In the genomic region with DNA sequence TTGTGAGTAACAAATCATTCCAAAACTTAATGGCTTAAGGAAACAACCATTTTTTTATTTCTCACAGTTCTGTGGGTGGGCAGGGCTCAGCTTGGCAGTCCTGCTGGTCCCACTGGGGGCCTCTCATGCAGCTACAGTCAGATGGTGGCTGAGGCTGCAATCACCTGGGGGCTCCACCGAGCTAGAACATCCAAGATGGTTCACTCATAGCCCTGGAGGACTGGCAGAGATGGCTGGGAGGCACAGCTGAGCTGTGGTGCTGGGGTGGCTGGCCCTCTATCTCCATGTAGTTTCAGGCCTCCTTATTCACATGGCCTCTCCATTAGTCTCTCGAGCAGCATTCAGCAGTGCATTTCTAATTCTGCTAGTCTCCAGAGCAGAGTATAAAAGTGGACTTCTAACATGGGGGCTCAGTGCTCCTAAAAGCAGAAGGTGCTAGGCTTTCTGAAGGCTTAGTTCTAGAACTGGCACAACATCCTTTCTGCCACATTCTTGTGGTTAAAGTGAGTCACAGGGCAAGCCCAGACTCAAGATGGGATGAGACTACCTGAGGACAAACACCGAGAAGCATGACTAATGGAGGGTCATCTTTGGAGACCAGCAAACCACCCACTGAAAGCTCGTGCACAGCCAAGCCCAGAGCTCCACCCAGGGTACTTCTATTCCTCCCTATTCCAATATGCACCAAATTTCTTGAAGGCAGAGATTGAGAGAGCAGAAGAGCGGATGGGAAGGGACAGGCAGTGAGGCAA, we compare ENCODE assay signal across 11 cellular contexts. TPM values are rescaled to one million over a fixed set of nuclear protein-coding genes. Genes with fewer than 3 reads are reported as not detected.
A peak's percentile ranks its signal among the peaks of the same experiment; 100 is the strongest.
DNase-seq lines count a peak whose midpoint lies in the region; ATAC-seq and TF ChIP-seq lines count a peak whose summit lies in the region.
"Had no signal": no experiment of that assay in that cellular context is flagged by ENCODE, and none has a peak within 500 bp of the region (broad histone marks: within the 10 kb centered on the region; RNA-seq: fewer than 3 reads in every experiment).

No MANE protein-coding gene starts in this region.

- no peak for ATAC-seq in HG02884 (IDR thresholded peaks at IDR 0.05; ENCODE audit: unreplicated experiment)

- H3K4me3 Mint-ChIP-seq in endothelial cell (ENCODE audit: unreplicated experiment), result no peak overlapping the region

- H3K9me2 ChIP-seq in GM23248 (ENCODE audit: insufficient read depth) (no peaks in the 10 kb centered on the region), SK-N-SH (no peaks in the 10 kb centered on the region)

- POLR2A ChIA-PET in BJ (lab: Charles Lee) (interaction anchor here (0.6 to 0.8 kb wide), 3 partner anchors 26 to 29 kb away, joined by 3 to 4 read pairs (median 3); no protein-coding TSS in a partner anchor), SK-N-SH (lab: Yijun Ruan, JAX) (no interaction called here)

- H2AFZ ChIP-seq in GM23248, result no peak overlapping the region
- no peak overlapping the region for H2AFZ ChIP-seq in SK-N-SH (ENCODE audit: low read depth)

- H3K9ac ChIP-seq in GM23248 (no peak overlapping the region), SK-N-SH (no peak overlapping the region)

- DNase-seq in BJ (ENCODE audit: low read depth) (peak; percentile 35), GM23248 (peak; percentile 93), SK-N-SH (no peak), iris pigment epithelial cell (ENCODE audit: low read depth) (peak; percentile 72), tibial artery (no peak), substantia nigra (lab: John Stamatoyannopoulos, UW) (no peak), endothelial cell (ENCODE audit: low spot score) (no peak)
- DNase-seq: NCI-H1048 had no signal

- H3K79me2 ChIP-seq in GM23248 (ENCODE audit: insufficient read depth) (no peaks in the 10 kb centered on the region), SK-N-SH (ENCODE audit: insufficient read depth) (no peaks in the 10 kb centered on the region)

- H3K27ac Mint-ChIP-seq in endothelial cell (ENCODE audit: unreplicated experiment), result no peak overlapping the region

- intact Hi-C loops in tibial artery (cut with DNase I; ENCODE audit: low total_unique reads), result no loop called here

- in situ Hi-C loops in GM23248 (cut with MboI), result no loop called here

- peaks cover 45% of the 10 kb centered on the region for H3K4me1 ChIP-seq in GM23248 (ENCODE audit: insufficient read depth)
- peaks cover 10 to 25% of the 10 kb centered on the region in 2 experiments for H3K4me1 ChIP-seq in SK-N-SH (ENCODE audit: control insufficient read depth in 1 of 2, insufficient read depth in 2 of 2, low read depth in 1 of 2, low read length in 1 of 2)
- H3K4me1 ChIP-seq in tibial artery, result peaks cover 0 to 9% (median 3%) of the 10 kb centered on the region in 4 donors
- H3K4me1 ChIP-seq: prostate gland had no signal

- TF ChIP-seq CTCF in BJ (IDR thresholded peaks at IDR 0.05; ENCODE audit: insufficient read depth, low read depth, low read length) (no peak), SK-N-SH (IDR thresholded peaks at IDR 0.05) (no peak), tibial artery (IDR thresholded peaks at IDR 0.05) (no peak), endothelial cell (IDR thresholded peaks at IDR 0.05; ENCODE audit: unreplicated experiment) (no peak)

- peaks cover 43% of the 10 kb centered on the region for H3F3A ChIP-seq in GM23248 (ENCODE audit: insufficient read depth)
- H3F3A ChIP-seq in SK-N-SH (replicated peaks; ENCODE audit: insufficient read depth), result peaks cover 14% of the 10 kb centered on the region

- no peak overlapping the region for H3K4me3 ChIP-seq in BJ (ENCODE audit: low read depth, low read length)
- no peak overlapping the region for H3K4me3 ChIP-seq in GM23248
- H3K4me3 ChIP-seq in SK-N-SH (ENCODE audit: low read depth in 2 of 2, low read length in 1 of 2), result 0 out of 4 replicates have a peak overlapping the region, but pooled peaks of 1 of the 2 experiments have one; percentile 10
- H3K4me3 ChIP-seq in tibial artery, result no peak overlapping the region
- H3K4me3 ChIP-seq: prostate gland had no signal

- no peaks in the 10 kb centered on the region for H3K9me3 Mint-ChIP-seq in endothelial cell (ENCODE audit: unreplicated experiment)

- peak overlapping the region; percentile 82 for H3K4me2 ChIP-seq in GM23248 (ENCODE audit: unreplicated experiment)
- peak overlapping the region; percentile 75 for H3K4me2 ChIP-seq in SK-N-SH

- H3K36me3 ChIP-seq in BJ (ENCODE audit: control insufficient read depth, insufficient read depth, low read length) (no peaks in the 10 kb centered on the region), GM23248 (ENCODE audit: low read depth) (no peaks in the 10 kb centered on the region), SK-N-SH (replicated peaks in 1 of 2; ENCODE audit: control insufficient read depth in 1 of 2, insufficient read depth in 2 of 2, low read length in 1 of 2) (no peaks in the 10 kb centered on the region), tibial artery (no peaks in the 10 kb centered on the region)
- H3K36me3 ChIP-seq: prostate gland had no signal

- CTCF ChIA-PET in BJ (lab: Yijun Ruan, JAX), result interaction anchor here (1.0 to 4.7 kb wide), 3 partner anchors 10 to 76 kb away, joined by 3 to 19 read pairs (median 8); no protein-coding TSS in a partner anchor
- CTCF ChIA-PET in SK-N-SH (lab: Yijun Ruan, JAX), result interaction anchor here (0.8 to 3.8 kb wide), 3 partner anchors 19 to 32 kb away, joined by 3 to 23 read pairs (median 3); a partner anchor contains a TSS

- H4K20me1 ChIP-seq in GM23248 (ENCODE audit: insufficient read depth) (no peaks in the 10 kb centered on the region), SK-N-SH (ENCODE audit: insufficient read depth) (no peaks in the 10 kb centered on the region)

- H3K27ac ChIP-seq in GM23248 (peak overlapping the region; percentile 70), SK-N-SH (ENCODE audit: low read depth in 2 of 2, low read length in 1 of 2) (peak overlapping the region in 1 of 2 experiments; percentile 54; a peak in 1 of 4 replicates), tibial artery (no peak overlapping the region), substantia nigra (ENCODE audit: low read depth, low read length, poor library complexity, severe bottlenecking) (no peak overlapping the region)
- H3K27ac ChIP-seq: prostate gland had no signal

- peak in 1 of 2 experiments; percentile 54; a peak in 1 of 4 replicates for TF ChIP-seq EP300 in SK-N-SH (IDR thresholded peaks at IDR 0.05; ENCODE audit: borderline replicate concordance in 1 of 2, low read depth in 1 of 2, low read length in 1 of 2)

- H3K27me3 Mint-ChIP-seq in endothelial cell (ENCODE audit: unreplicated experiment), result peaks cover 5% of the 10 kb centered on the region

- no peaks in the 10 kb centered on the region for H3K4me1 Mint-ChIP-seq in endothelial cell (ENCODE audit: unreplicated experiment)

- H3K27me3 ChIP-seq in BJ (ENCODE audit: control insufficient read depth, insufficient read depth, low read length), result no peaks in the 10 kb centered on the region
- H3K27me3 ChIP-seq in GM23248 (replicated peaks; ENCODE audit: insufficient read depth), result no peaks in the 10 kb centered on the region
- no peaks in the 10 kb centered on the region for H3K27me3 ChIP-seq in SK-N-SH (ENCODE audit: insufficient read depth)
- H3K27me3 ChIP-seq in tibial artery, result no peaks in the 10 kb centered on the region

- WGBS in GM23248 (ENCODE audit: low coverage in 1 of 2, low lambda C conversion rate in 2 of 2, missing lambda C conversion rate in 2 of 2), 2 experiments, result 35 to 40% methylated on average over 5 of the region's 5 CpGs
- WGBS in SK-N-SH (ENCODE audit: low lambda C conversion rate), result 43% methylated on average over 4 of the region's 5 CpGs

- H3K9me3 ChIP-seq in GM23248 (ENCODE audit: low read depth) (no peaks in the 10 kb centered on the region), SK-N-SH (no peaks in the 10 kb centered on the region), tibial artery (no peaks in the 10 kb centered on the region)
- H3K9me3 ChIP-seq: prostate gland had no signal

- no peaks in the 10 kb centered on the region for H3K36me3 Mint-ChIP-seq in endothelial cell (ENCODE audit: low read depth, unreplicated experiment)

- TF ChIP-seq RAD21 in SK-N-SH (IDR thresholded peaks at IDR 0.05; ENCODE audit: low read length), result no peak

TF ChIP-seq in SK-N-SH, 30 proteins besides CTCF, POLR2A, EP300 and RAD21 (continues in another document):
- no peak for TF ChIP-seq NRF1 (IDR thresholded peaks at IDR 0.05; ENCODE audit: low read depth, low read length)
- TF ChIP-seq TCF12 (IDR thresholded peaks at IDR 0.05), result peak; percentile 73
- peak; percentile 77 for TF ChIP-seq JUND (IDR thresholded peaks at IDR 0.05)
- TF ChIP-seq RXRA (IDR thresholded peaks at IDR 0.05; ENCODE audit: borderline replicate concordance, low read depth), result peak; percentile 70; the same call in 1 of the 2 replicates
- TF ChIP-seq, protein P1, sequence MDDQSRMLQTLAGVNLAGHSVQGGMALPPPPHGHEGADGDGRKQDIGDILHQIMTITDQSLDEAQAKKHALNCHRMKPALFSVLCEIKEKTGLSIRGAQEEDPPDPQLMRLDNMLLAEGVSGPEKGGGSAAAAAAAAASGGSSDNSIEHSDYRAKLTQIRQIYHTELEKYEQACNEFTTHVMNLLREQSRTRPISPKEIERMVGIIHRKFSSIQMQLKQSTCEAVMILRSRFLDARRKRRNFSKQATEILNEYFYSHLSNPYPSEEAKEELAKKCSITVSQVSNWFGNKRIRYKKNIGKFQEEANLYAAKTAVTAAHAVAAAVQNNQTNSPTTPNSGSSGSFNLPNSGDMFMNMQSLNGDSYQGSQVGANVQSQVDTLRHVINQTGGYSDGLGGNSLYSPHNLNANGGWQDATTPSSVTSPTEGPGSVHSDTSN (IDR thresholded peaks at IDR 0.05), result peak; percentile 50
- TF ChIP-seq RFX5 (IDR thresholded peaks at IDR 0.05; ENCODE audit: low read length), result no peak
- TF ChIP-seq GATA2 (CRISPR knock-in tag; IDR thresholded peaks at IDR 0.05), result no peak
- peak; percentile 87; the same call in 1 of the 2 replicates for TF ChIP-seq FOSL2 (IDR thresholded peaks at IDR 0.05; ENCODE audit: borderline replicate concordance, low read depth)

RNA-seq across cellular contexts. Expression of a gene that starts 6.3 kb away (rescaled TPM):
- 0.05 TPM in 1 of 2 replicates, not detected in the other for polyA plus RNA-seq in BJ (2011; rRNA removed)
- not detected in 2 replicates for polyA minus RNA-seq in BJ (2011; rRNA and poly(A)+ RNA removed)
- not detected in 2 replicates for total RNA-seq in GM23248 (2014; rRNA removed; shearing (Covaris generic))
- 0.15 TPM in 1 of 2 replicates, not detected in the other for polyA plus RNA-seq in GM23248 (2016; fragmentation: Nextera tagmentation; extraction: Ambion mirVana)
- polyA plus RNA-seq in SK-N-SH (2012; rRNA removed), result not detected in 2 replicates
- not detected in 2 replicates for polyA plus RNA-seq in SK-N-SH (2012; cell fraction: cytosol; rRNA removed)
- polyA plus RNA-seq in SK-N-SH (2012; cell fraction: nucleus; rRNA removed), result not detected in 2 replicates
- total RNA-seq in endothelial cell (ENCODE audit: unreplicated experiment), result not detected
- total RNA-seq: T-helper 2 cell treated with Interferon-gamma antibody and Interleukin-4, amounts not matched to agents 100 ng/mL and 5 ng/mL, for 36 hours had no signal

RNA-seq across cellular contexts. Expression of a gene that starts 29.5 kb away (rescaled TPM):
- polyA plus RNA-seq in BJ (2011; rRNA removed) (168 and 195 TPM in 2 replicates), GM23248 (2016; fragmentation: Nextera tagmentation; extraction: Ambion mirVana) (123 and 128 TPM in 2 replicates), SK-N-SH (2012; rRNA removed) (1.8 and 2.5 TPM in 2 replicates)
- 223 and 231 TPM in 2 replicates for polyA minus RNA-seq in BJ (2011; rRNA and poly(A)+ RNA removed)
- 269 and 340 TPM in 2 replicates for total RNA-seq in GM23248 (2014; rRNA removed; shearing (Covaris generic))
- 1.8 TPM in 2 replicates for polyA plus RNA-seq in SK-N-SH (2012; cell fraction: cytosol; rRNA removed)
- polyA plus RNA-seq in SK-N-SH (2012; cell fraction: nucleus; rRNA removed), result 1.9 and 2.3 TPM in 2 replicates
- total RNA-seq in endothelial cell (ENCODE audit: unreplicated experiment), result 1.0 TPM

Comparison
In these comparisons a context has a peak if more than half of its experiments do, and no peak if none do; other contexts are left out.
1. DNase-seq: peak in BJ (single experiment), GM23248 (single experiment) and iris pigment epithelial cell (single experiment); none in SK-N-SH (single experiment), tibial artery (0 of 2), substantia nigra (0 of 49) and endothelial cell (single experiment).
2. RNA of a gene that starts 29.5 kb away (polyA plus RNA-seq): 168 to 195 TPM in BJ and 123 to 128 TPM in GM23248; 1.8 to 2.5 TPM in SK-N-SH; every median in the first group is over 10 times any median in the second.